8 cellular contexts compared by ENCODE assay signal in the genomic region with DNA sequence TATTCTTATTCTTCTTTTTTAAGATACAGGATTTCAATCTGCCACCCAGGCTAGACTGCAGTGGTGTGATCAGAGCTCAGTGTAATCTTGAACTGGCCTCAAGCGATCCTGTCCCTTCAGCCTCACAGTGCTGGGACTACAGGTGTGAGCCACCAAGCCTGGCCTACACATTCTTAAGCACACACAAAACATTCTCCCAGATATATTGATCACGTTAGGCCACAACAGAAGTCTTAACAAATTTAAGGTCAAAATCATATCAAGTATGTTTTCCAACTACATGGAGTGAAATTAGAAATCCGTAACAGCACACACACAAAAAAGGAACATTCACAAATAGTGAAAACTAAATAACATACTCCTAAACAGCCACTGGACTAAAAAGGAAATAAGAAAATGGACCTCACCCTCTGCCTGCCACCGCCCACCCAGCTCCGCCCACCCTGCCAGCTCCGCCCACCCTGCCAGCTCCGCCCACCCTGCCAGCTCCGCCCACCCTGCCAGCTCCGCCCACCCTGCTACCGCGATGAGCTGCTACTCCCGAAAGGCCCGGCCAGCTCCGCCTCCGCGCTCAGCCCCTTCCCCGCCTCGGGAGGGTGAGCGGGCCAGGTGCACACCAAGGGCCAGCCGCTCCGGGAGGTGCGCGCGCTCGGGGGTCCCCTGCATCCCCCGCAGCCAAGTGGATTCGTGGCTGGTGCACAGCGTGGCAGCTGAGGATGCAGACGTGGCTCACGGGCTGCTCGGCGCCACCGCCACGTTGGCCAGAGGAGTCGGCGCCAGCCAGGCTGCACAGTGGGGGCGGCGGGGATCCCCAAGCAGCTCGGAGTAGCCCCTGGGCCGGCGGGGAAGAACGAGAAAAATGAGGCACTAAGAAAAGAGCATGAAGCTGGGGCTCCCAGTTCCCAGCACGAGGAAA. TPM values are rescaled to one million over a fixed set of nuclear protein-coding genes. Genes with fewer than 3 reads are reported as not detected.
DNase-seq lines count a peak whose midpoint lies in the region; ATAC-seq and TF ChIP-seq lines count a peak whose summit lies in the region.

No MANE protein-coding gene starts in this region.

- H3K4me3 ChIP-seq in BLaER1 (peak overlapping the region; percentile 69), tibial nerve (peak overlapping the region; percentile 39 to 78 (median 72))

- H3K9ac ChIP-seq in BLaER1: peak overlapping the region; percentile 58

- peaks cover 17% of the 10 kb centered on the region for H3K36me3 Mint-ChIP-seq in activated naive CD8-positive, alpha-beta T cell treated with anti-CD3 and anti-CD28 coated beads for 36 hours

- H3K9me3 Mint-ChIP-seq in activated naive CD8-positive, alpha-beta T cell treated with anti-CD3 and anti-CD28 coated beads for 36 hours: peaks cover 13% of the 10 kb centered on the region

- ATAC-seq in GM19351 (IDR thresholded peaks at IDR 0.05; ENCODE audit: unreplicated experiment): peak; percentile 73
- peak; percentile 78 for ATAC-seq in HG03460 (IDR thresholded peaks at IDR 0.05; ENCODE audit: unreplicated experiment)
- ATAC-seq in SK-N-SH treated with all-trans-retinoic acid at 6 μM for 48 hours: peak; percentile 96
- ATAC-seq in Right ventricle myocardium superior (ENCODE audit: poor library complexity): peak; percentile 97

- intact Hi-C loops in Right ventricle myocardium superior (cut with DNase I): no loop called here

- 7% methylated on average over 31 to 35 of the region's 43 CpGs for WGBS in tibial nerve, 2 donors

- no peak for TF ChIP-seq POLR2A in tibial nerve (IDR thresholded peaks at IDR 0.05)

- H3K4me2 ChIP-seq in BLaER1: peak overlapping the region; percentile 83

- H4K20me1 ChIP-seq in BLaER1: no peaks in the 10 kb centered on the region

- no peaks in the 10 kb centered on the region for H3K27me3 Mint-ChIP-seq in activated naive CD8-positive, alpha-beta T cell treated with anti-CD3 and anti-CD28 coated beads for 36 hours

- TF ChIP-seq CTCF in tibial nerve (IDR thresholded peaks at IDR 0.05): no peak

- H3K4me1 ChIP-seq in BLaER1 (peaks cover 34% of the 10 kb centered on the region), tibial nerve (peaks cover 0 to 9% (median 3%) of the 10 kb centered on the region in 4 donors)

- H3K4me1 Mint-ChIP-seq in activated naive CD8-positive, alpha-beta T cell treated with anti-CD3 and anti-CD28 coated beads for 36 hours: peaks cover 16% of the 10 kb centered on the region

- peaks cover 13% of the 10 kb centered on the region; the same call in 1 of the 2 replicates for H3K36me3 ChIP-seq in BLaER1
- H3K36me3 ChIP-seq in tibial nerve: no peaks in the 10 kb centered on the region

- H3K27ac Mint-ChIP-seq in activated naive CD8-positive, alpha-beta T cell treated with anti-CD3 and anti-CD28 coated beads for 36 hours: peak overlapping the region; percentile 73

- H3K9me3 ChIP-seq in BLaER1: peaks cover 31% of the 10 kb centered on the region
- H3K9me3 ChIP-seq in tibial nerve: peaks cover 0 to 19% (median 7%) of the 10 kb centered on the region in 4 donors

- TF ChIP-seq EP300 in tibial nerve (IDR thresholded peaks at IDR 0.05): no peak

- peak; percentile 83 for DNase-seq in activated naive CD8-positive, alpha-beta T cell treated with anti-CD3 and anti-CD28 coated beads for 36 hours
- DNase-seq in Right ventricle myocardium superior: peak; percentile 86
- DNase-seq in pons (ENCODE audit: low spot score): peak; percentile 46
- DNase-seq in tibial nerve (ENCODE audit: low spot score in 2 of 2): peak; percentile 54 to 58

- H3K27me3 ChIP-seq in BLaER1 (no peaks in the 10 kb centered on the region), tibial nerve (no peaks in the 10 kb centered on the region)

- peak overlapping the region; percentile 76 for H3K4me3 Mint-ChIP-seq in activated naive CD8-positive, alpha-beta T cell treated with anti-CD3 and anti-CD28 coated beads for 36 hours

- peak overlapping the region; percentile 60 for H3K27ac ChIP-seq in BLaER1
- H3K27ac ChIP-seq in tibial nerve: peak overlapping the region in 3 of 4 donors; percentile 63 to 81 (median 65)

TF ChIP-seq in SK-N-SH treated with all-trans-retinoic acid at 6 μM for 48 hours, 23 proteins besides CTCF, POLR2A, EP300 and RAD21:
- 0 out of 2 replicates have a peak, but pooled peaks have one; percentile 34 for TF ChIP-seq TSHZ2 (CRISPR knock-in tag; IDR thresholded peaks at IDR 0.05)
- TF ChIP-seq OSR1 (CRISPR knock-in tag; IDR thresholded peaks at IDR 0.05): no peak
- TF ChIP-seq ZFP3 (CRISPR knock-in tag; IDR thresholded peaks at IDR 0.05): peak; percentile 22; the same call in 1 of the 2 replicates

RNA-seq across cellular contexts. Expression of gene C16orf87, which starts 41.2 kb away (rescaled TPM):
- 10 to 100 TPM; 16.5 to 17.9 TPM for total RNA-seq in activated naive CD8-positive, alpha-beta T cell treated with anti-CD3 and anti-CD28 coated beads for 36 hours
- 12.9 TPM for total RNA-seq in Right ventricle myocardium superior
- 1 to 10 TPM; 4.1 to 5.9 (median 5.3) TPM for total RNA-seq in tibial nerve

RNA-seq across cellular contexts. Expression of gene MYLK3, which starts 41.6 kb away (rescaled TPM):
- total RNA-seq in activated naive CD8-positive, alpha-beta T cell treated with anti-CD3 and anti-CD28 coated beads for 36 hours: under 1 TPM; 0.33 to 0.54 TPM
- total RNA-seq in Right ventricle myocardium superior (304 TPM), tibial nerve (1 to 10 TPM in 1 of 4 donors, under 1 TPM in 3; 0.20 to 1.0 (median 0.26) TPM)

Comparison
In these comparisons a context has a peak if more than half of its experiments do, and no peak if none do; other contexts are left out.
1. Peak in every context shown above with its lines: DNase-seq, ATAC-seq, H3K4me3 ChIP-seq and H3K27ac ChIP-seq.
2. RNA of gene MYLK3, which starts 41.6 kb away (total RNA-seq): 304 TPM in Right ventricle myocardium superior (single experiment); 0.33 to 0.54 TPM in activated naive CD8-positive, alpha-beta T cell treated with anti-CD3 and anti-CD28 coated beads for 36 hours and 0.20 to 1.0 TPM in tibial nerve; every median in the first group is over 100 times any median in the second.